In the genomic region with DNA sequence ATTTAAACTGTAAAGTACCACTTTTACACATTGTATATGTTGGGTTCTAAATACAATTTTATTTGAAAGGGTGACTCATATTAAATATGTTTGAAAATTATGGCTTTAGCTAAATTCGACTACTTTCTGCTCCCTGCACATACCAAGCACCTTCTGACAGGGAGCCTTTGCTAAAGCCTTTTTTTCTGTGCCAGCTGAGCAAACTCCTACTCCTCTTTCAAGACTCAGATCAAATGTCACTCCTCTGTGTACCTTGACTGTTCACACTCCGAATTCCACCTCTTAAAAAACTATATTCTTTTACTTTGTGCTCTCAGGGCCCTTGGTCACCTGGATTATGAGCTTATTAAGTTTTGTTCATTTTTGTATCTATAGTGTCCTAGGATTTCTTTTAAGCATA, we compare ENCODE assay signal across 24 cellular contexts.
"Had no signal": no experiment of that assay in that cellular context is flagged by ENCODE, and none has a peak within 500 bp of the region (broad histone marks: within the 10 kb centered on the region; RNA-seq: fewer than 3 reads in every experiment).

No MANE protein-coding gene starts in this region.

- H3K9me3 ChIP-seq: body of pancreas, sigmoid colon, stomach, suprapubic skin, tibial nerve had no signal

- H3K9ac ChIP-seq: parathyroid adenoma had no signal

- H3K4me3 ChIP-seq: body of pancreas, lung, sigmoid colon, smooth muscle cell, stomach, suprapubic skin, tibial nerve had no signal

- H3K4me1 ChIP-seq: body of pancreas, parathyroid adenoma had no signal

- H3K36me3 ChIP-seq: sigmoid colon, stomach, suprapubic skin, tibial nerve, WERI-Rb-1 had no signal

- DNase-seq: activated CD4-positive, alpha-beta T cell treated with anti-CD3 and anti-CD28 coated beads, Interleukin-2, amount 10 ng/mL, durations not matched to agents 7 days and 5 days; activated CD4-positive, CD25-positive, alpha-beta regulatory T cell treated with anti-CD3 and anti-CD28 coated beads, Interleukin-2, amount 50 U/mL, for 72 hours; activated CD8-positive, alpha-beta memory T cell treated with anti-CD3 and anti-CD28 coated beads, Interleukin-2, amount 10 ng/mL, durations not matched to agents 7 days and 5 days; activated CD8-positive, alpha-beta T cell treated with anti-CD3 and anti-CD28 coated beads for 36 hours; activated gamma-delta T cell treated with Interleukin-2 at 50 U/mL for 16 hours; anterior cingulate cortex; body of pancreas; effector CD8-positive, alpha-beta T cell; erythroblast; foreskin fibroblast; naive B cell; sigmoid colon; stimulated activated CD4-positive, alpha-beta T cell treated with anti-CD3 and anti-CD28 coated beads, Interleukin-15, amount 100 ng/mL, for 24 hours; stomach; WERI-Rb-1 had no signal

- ATAC-seq: activated CD8-positive, alpha-beta memory T cell treated with anti-CD3 and anti-CD28 coated beads, Interleukin-2, amount 10 ng/mL, durations not matched to agents 7 days and 5 days; activated CD8-positive, alpha-beta T cell treated with anti-CD3 and anti-CD28 coated beads for 36 hours; body of pancreas; left lobe of liver; stimulated activated memory B cell treated with anti-CD40 and anti-IgM and Interleukin-4, amounts not matched to agents 10 μg/mL and 1 μg/mL and 100 μg/mL, for 72 hours had no signal

- H3K27ac ChIP-seq: body of pancreas, parathyroid adenoma, sigmoid colon, stomach, suprapubic skin, tibial nerve, WERI-Rb-1 had no signal

- FAIRE-seq: keratinocyte, TTC549 had no signal
